ENCODE assay signal across 8 cellular contexts in genomic region chr3:41202834-41203345, GRCh38. TPM values are rescaled to one million over a fixed set of nuclear protein-coding genes. Genes with fewer than 3 reads are reported as not detected.
DNase-seq lines count a peak whose midpoint lies in the region; ATAC-seq, FAIRE-seq and TF ChIP-seq lines count a peak whose summit lies in the region.

No MANE protein-coding gene starts in this region.

- peaks cover 14 to 43% of the 10 kb centered on the region in 2 donors for H3K4me1 ChIP-seq in kidney (ENCODE audit: control insufficient read depth in 1 of 2, insufficient read depth in 1 of 2, low read depth in 1 of 2, low read length in 2 of 2)

- in situ Hi-C loops in astrocyte of the cerebellum (cut with HindIII; ENCODE audit: low sequenced_read_pairs) = loop anchor here (5.0 to 10.0 kb wide), 2 partner anchors 356 to 512 kb away; no protein-coding TSS in a partner anchor

- no peak overlapping the region for H3K9ac ChIP-seq in kidney (ENCODE audit: low read length in 2 of 2)

- intact Hi-C loops in kidney (cut with DNase I) = no loop called here

- TF ChIP-seq CTCF in 22Rv1 (IDR thresholded peaks at IDR 0.05) (peak; percentile 66), astrocyte of the cerebellum (IDR thresholded peaks at IDR 0.05; ENCODE audit: low read depth, low read length, missing control alignments) (peak; percentile 47), kidney (IDR thresholded peaks at IDR 0.05; ENCODE audit: borderline replicate concordance, extremely low read depth, insufficient read depth) (peak; percentile 33)

- H3K27ac ChIP-seq in 22Rv1 (no peak overlapping the region), kidney (ENCODE audit: low read depth in 2 of 2, low read length in 2 of 2) (peak overlapping the region in 1 of 2 donors; percentile 48)

- no peak overlapping the region; the same call in 1 of the 2 replicates for H3K4me3 ChIP-seq in MG63
- H3K4me3 ChIP-seq in astrocyte of the cerebellum (ENCODE audit: low read depth, low read length) = peak overlapping the region; percentile 53
- H3K4me3 ChIP-seq in kidney (ENCODE audit: low read length in 2 of 2) = peak overlapping the region; percentile 92 to 99

- H3K36me3 ChIP-seq in MG63 (no peaks in the 10 kb centered on the region), kidney (ENCODE audit: control insufficient read depth in 1 of 2, insufficient read depth in 2 of 2, low read length in 2 of 2) (no peaks in the 10 kb centered on the region)

- DNase-seq in Daoy (ENCODE audit: low read depth) (peak; percentile 47), MG63 (peak; percentile 19), astrocyte of the cerebellum (ENCODE audit: low read depth) (peak; percentile 53), kidney (no peak), urothelium cell line (ENCODE audit: low spot score) (peak; percentile 32)

- no peaks in the 10 kb centered on the region for H3K9me3 ChIP-seq in MG63
- no peaks in the 10 kb centered on the region for H3K9me3 ChIP-seq in kidney (ENCODE audit: control insufficient read depth in 1 of 2, low read length in 2 of 2)

- ATAC-seq in GM18517 (IDR thresholded peaks at IDR 0.05; ENCODE audit: unreplicated experiment) = no peak
- ATAC-seq in GM21360 (IDR thresholded peaks at IDR 0.05; ENCODE audit: unreplicated experiment) = no peak

- H3K27me3 ChIP-seq in MG63 = no peaks in the 10 kb centered on the region

- peak; percentile 60 for FAIRE-seq in kidney (lab: Jason Lieb, UNC)
- FAIRE-seq in urothelium cell line (lab: Jason Lieb, UNC) = no peak

RNA-seq across cellular contexts. Expression of gene CTNNB1, which starts 3.6 kb away (rescaled TPM):
- total RNA-seq in Daoy (2014; rRNA removed; shearing (Covaris generic)) = 325 and 373 TPM in 2 replicates
- 129 and 147 TPM in 2 replicates for total RNA-seq in MG63 (2014; rRNA removed; shearing (Covaris generic); ENCODE audit: low replicate concordance)
- total RNA-seq in kidney = 329 TPM
- 97.0 TPM for polyA plus RNA-seq in kidney (ENCODE audit: insufficient read depth, low read depth, low replicate concordance)
